In the genomic region with DNA sequence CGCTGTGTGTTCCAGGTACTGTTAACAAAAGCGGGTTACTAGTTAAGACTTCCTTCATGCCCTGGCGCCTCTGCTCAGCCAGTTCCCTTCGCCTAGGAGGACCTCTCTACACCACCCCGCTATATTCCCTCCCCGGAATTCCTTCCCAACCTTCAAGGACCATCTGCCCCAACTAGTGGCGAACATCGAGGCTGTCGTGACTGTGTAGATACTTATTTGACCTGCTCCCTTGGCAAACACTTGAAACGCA, we compare ENCODE assay signal across 8 cellular contexts. TPM values are rescaled to one million over a fixed set of nuclear protein-coding genes. Genes with fewer than 3 reads are reported as not detected.
DNase-seq lines count a peak whose midpoint lies in the region; TF ChIP-seq lines count a peak whose summit lies in the region.

No MANE protein-coding gene starts in this region.

- H3K4me1 Mint-ChIP-seq in T-helper 2 cell treated with Interferon-gamma antibody and Interleukin-4, amounts not matched to agents 5 μg/mL and 100 μg/mL, for 36 hours (ENCODE audit: low read depth), result peaks cover 19% of the 10 kb centered on the region

- no peak for DNase-seq in T-helper 2 cell treated with Interferon-gamma antibody and Interleukin-4, amounts not matched to agents 5 μg/mL and 100 μg/mL, for 36 hours (ENCODE audit: low spot score)
- no peak for DNase-seq in T-helper 2 cell
- DNase-seq in HAP-1 (ENCODE audit: low spot score in 2 of 2), result no peak
- DNase-seq in NCI-H1694 treated with DMSO at 0.1 percent for 48 hours (lab: John Stamatoyannopoulos, UW), result peak; percentile 49
- DNase-seq in vagina (ENCODE audit: extremely low spot score in 2 of 2), result no peak
- no peak for DNase-seq in SK-N-DZ (ENCODE audit: low spot score)

- H3K9me3 Mint-ChIP-seq in T-helper 2 cell treated with Interferon-gamma antibody and Interleukin-4, amounts not matched to agents 5 μg/mL and 100 μg/mL, for 36 hours, result no peaks in the 10 kb centered on the region

- H3K4me3 ChIP-seq in HAP-1 (peak overlapping the region; percentile 78), mesodermal cell (ENCODE audit: extremely low read depth, insufficient read depth, low read length, poor library complexity, severe bottlenecking) (peak overlapping the region; percentile 90), vagina (peak overlapping the region; percentile 52 to 99)

- TF ChIP-seq CTCF in vagina (IDR thresholded peaks at IDR 0.05), result no peak

- H3K4me1 ChIP-seq in HAP-1 (peaks cover 6% of the 10 kb centered on the region; the same call in 1 of the 2 replicates), mesodermal cell (ENCODE audit: control insufficient read depth, insufficient read depth, low read length, poor library complexity, severe bottlenecking) (peaks cover 18% of the 10 kb centered on the region), vagina (peaks cover 36% of the 10 kb centered on the region)

- H3K9me3 ChIP-seq in HAP-1, result no peaks in the 10 kb centered on the region; the same call in 1 of the 2 replicates
- no peaks in the 10 kb centered on the region for H3K9me3 ChIP-seq in mesodermal cell (ENCODE audit: control insufficient read depth, low read length)
- no peaks in the 10 kb centered on the region for H3K9me3 ChIP-seq in vagina

- H3K36me3 ChIP-seq in HAP-1 (replicated peaks) (no peaks in the 10 kb centered on the region), mesodermal cell (ENCODE audit: control insufficient read depth, insufficient read depth, low read length) (peaks cover 26% of the 10 kb centered on the region), vagina (no peaks in the 10 kb centered on the region)

- H3K4me3 Mint-ChIP-seq in T-helper 2 cell treated with Interferon-gamma antibody and Interleukin-4, amounts not matched to agents 5 μg/mL and 100 μg/mL, for 36 hours, result peak overlapping the region; percentile 91

- no peak for TF ChIP-seq POLR2A in vagina (IDR thresholded peaks at IDR 0.05)

- H3K27me3 Mint-ChIP-seq in T-helper 2 cell treated with Interferon-gamma antibody and Interleukin-4, amounts not matched to agents 5 μg/mL and 100 μg/mL, for 36 hours (ENCODE audit: low read depth), result no peaks in the 10 kb centered on the region

- peaks cover 11% of the 10 kb centered on the region for H3K36me3 Mint-ChIP-seq in T-helper 2 cell treated with Interferon-gamma antibody and Interleukin-4, amounts not matched to agents 5 μg/mL and 100 μg/mL, for 36 hours (ENCODE audit: low read depth)

- in situ Hi-C loops in HAP-1 (cut with MboI; ENCODE audit: low sequenced_read_pairs), result no loop called here

- H3K27me3 ChIP-seq in HAP-1 (ENCODE audit: low read depth) (no peaks in the 10 kb centered on the region), vagina (no peaks in the 10 kb centered on the region)

- intact Hi-C loops in vagina (cut with DNase I), result no loop called here

- peak overlapping the region; percentile 97 for H3K27ac Mint-ChIP-seq in T-helper 2 cell treated with Interferon-gamma antibody and Interleukin-4, amounts not matched to agents 5 μg/mL and 100 μg/mL, for 36 hours

- H3K27ac ChIP-seq in cingulate gyrus (ENCODE audit: low read depth, low read length) (peak overlapping the region; percentile 99), mesodermal cell (ENCODE audit: low read depth, low read length, severe bottlenecking) (peak overlapping the region; percentile 99), vagina (peak overlapping the region; percentile 99)

- 3% methylated on average over 8 to 10 of the region's 10 CpGs for WGBS in mesodermal cell (ENCODE audit: insufficient coverage in 2 of 2), 2 experiments

RNA-seq across cellular contexts. Expression of a gene that starts 0.5 kb away (rescaled TPM):
- 40.4 TPM for polyA plus RNA-seq in mesodermal cell (2013, experiment 1 of 2)
- 42.6 TPM for polyA plus RNA-seq in mesodermal cell (2013, experiment 2 of 2)
- total RNA-seq in vagina, result 41.3 TPM
- 52.4 and 57.5 TPM in 2 replicates for polyA plus RNA-seq in SK-N-DZ (2014; cell fraction: cytosol; rRNA removed)
- 23.4 and 25.3 TPM in 2 replicates for polyA plus RNA-seq in SK-N-DZ (2014; cell fraction: nucleus; rRNA removed)

RNA-seq across cellular contexts. Expression of a gene that starts 9.6 kb away (rescaled TPM):
- 128 TPM for polyA plus RNA-seq in mesodermal cell (2013, experiment 1 of 2)
- 126 TPM for polyA plus RNA-seq in mesodermal cell (2013, experiment 2 of 2)
- 88.9 TPM for total RNA-seq in vagina
- 138 and 151 TPM in 2 replicates for polyA plus RNA-seq in SK-N-DZ (2014; cell fraction: cytosol; rRNA removed)
- 64.0 and 66.4 TPM in 2 replicates for polyA plus RNA-seq in SK-N-DZ (2014; cell fraction: nucleus; rRNA removed)
